Comparison of ENCODE assay signal across 25 cellular contexts in genomic region chr17:69810326-69811035, GRCh38.
DNase-seq lines count a peak whose midpoint lies in the region; TF ChIP-seq lines count a peak whose summit lies in the region.
"Had no signal": no experiment of that assay in that cellular context is flagged by ENCODE, and none has a peak within 500 bp of the region (broad histone marks: within the 10 kb centered on the region; RNA-seq: fewer than 3 reads in every experiment).

No MANE protein-coding gene starts in this region.

- H3K36me3 Mint-ChIP-seq in activated CD4-positive, alpha-beta memory T cell treated with anti-CD3 and anti-CD28 coated beads, Interleukin-2, amount 10 ng/mL, durations not matched to agents 7 days and 5 days (ENCODE audit: low read depth), result no peaks in the 10 kb centered on the region
- H3K36me3 Mint-ChIP-seq: activated naive CD4-positive, alpha-beta T cell treated with anti-CD3 and anti-CD28 coated beads, Interleukin-2, amount 50 U/mL, for 72 hours had no signal

- H3K4me1 ChIP-seq in ascending aorta, result no peaks in the 10 kb centered on the region
- no peaks in the 10 kb centered on the region for H3K4me1 ChIP-seq in vagina
- H3K4me1 ChIP-seq: prostate gland had no signal

- H3K9me3 Mint-ChIP-seq in activated CD4-positive, alpha-beta memory T cell treated with anti-CD3 and anti-CD28 coated beads, Interleukin-2, amount 10 ng/mL, durations not matched to agents 7 days and 5 days, result peaks cover under 1% of the 10 kb centered on the region
- H3K9me3 Mint-ChIP-seq: activated naive CD4-positive, alpha-beta T cell treated with anti-CD3 and anti-CD28 coated beads, Interleukin-2, amount 50 U/mL, for 72 hours; activated T-helper 17 cell treated with anti-CD3 and anti-CD28 coated beads, Interleukin-2, amount 50 U/mL, for 72 hours had no signal

- no peaks in the 10 kb centered on the region for H3K9me3 ChIP-seq in MG63
- H3K9me3 ChIP-seq in ascending aorta, result no peaks in the 10 kb centered on the region
- no peaks in the 10 kb centered on the region for H3K9me3 ChIP-seq in vagina
- H3K9me3 ChIP-seq: prostate gland had no signal

- no peak overlapping the region for H3K27ac ChIP-seq in ascending aorta
- H3K27ac ChIP-seq in vagina, result no peak overlapping the region
- H3K27ac ChIP-seq: prostate gland had no signal

- TF ChIP-seq POLR2A in vagina (IDR thresholded peaks at IDR 0.05), result no peak

- no peaks in the 10 kb centered on the region for H3K4me1 Mint-ChIP-seq in activated CD4-positive, alpha-beta memory T cell treated with anti-CD3 and anti-CD28 coated beads, Interleukin-2, amount 10 ng/mL, durations not matched to agents 7 days and 5 days
- H3K4me1 Mint-ChIP-seq: activated T-helper 17 cell treated with anti-CD3 and anti-CD28 coated beads, Interleukin-2, amount 50 U/mL, for 72 hours had no signal

- H3K27me3 ChIP-seq in MG63, result no peaks in the 10 kb centered on the region
- no peaks in the 10 kb centered on the region for H3K27me3 ChIP-seq in ascending aorta
- H3K27me3 ChIP-seq in vagina, result no peaks in the 10 kb centered on the region

- no peak overlapping the region for H3K27ac Mint-ChIP-seq in activated CD4-positive, alpha-beta memory T cell treated with anti-CD3 and anti-CD28 coated beads, Interleukin-2, amount 10 ng/mL, durations not matched to agents 7 days and 5 days
- H3K27ac Mint-ChIP-seq: activated naive CD4-positive, alpha-beta T cell treated with anti-CD3 and anti-CD28 coated beads, Interleukin-2, amount 50 U/mL, for 72 hours; activated T-helper 17 cell treated with anti-CD3 and anti-CD28 coated beads, Interleukin-2, amount 50 U/mL, for 72 hours had no signal

- H3K4me3 Mint-ChIP-seq in activated CD4-positive, alpha-beta memory T cell treated with anti-CD3 and anti-CD28 coated beads, Interleukin-2, amount 10 ng/mL, durations not matched to agents 7 days and 5 days, result no peak overlapping the region
- H3K4me3 Mint-ChIP-seq: activated T-helper 17 cell treated with anti-CD3 and anti-CD28 coated beads, Interleukin-2, amount 50 U/mL, for 72 hours had no signal

- intact Hi-C loops in ascending aorta (cut with DNase I), result no loop called here
- intact Hi-C loops in vagina (cut with DNase I), result no loop called here

- H3K27me3 Mint-ChIP-seq in activated CD4-positive, alpha-beta memory T cell treated with anti-CD3 and anti-CD28 coated beads, Interleukin-2, amount 10 ng/mL, durations not matched to agents 7 days and 5 days, result no peaks in the 10 kb centered on the region
- H3K27me3 Mint-ChIP-seq: activated T-helper 17 cell treated with anti-CD3 and anti-CD28 coated beads, Interleukin-2, amount 50 U/mL, for 72 hours had no signal

- POLR2A ChIA-PET in activated CD4-positive, alpha-beta memory T cell treated with anti-CD3 and anti-CD28 coated beads, Interleukin-2, amount 10 ng/mL, durations not matched to agents 7 days and 5 days (lab: Charles Lee), result no interaction called here

- CTCF ChIA-PET in activated CD4-positive, alpha-beta memory T cell treated with anti-CD3 and anti-CD28 coated beads, Interleukin-2, amount 10 ng/mL, durations not matched to agents 7 days and 5 days (lab: Charles Lee), result no interaction called here

- TF ChIP-seq CTCF in ascending aorta (IDR thresholded peaks at IDR 0.05), result no peak
- TF ChIP-seq CTCF in vagina (IDR thresholded peaks at IDR 0.05), result no peak

- H3K4me3 ChIP-seq in MG63, result no peak overlapping the region
- no peak overlapping the region for H3K4me3 ChIP-seq in ascending aorta
- H3K4me3 ChIP-seq in vagina, result no peak overlapping the region
- H3K4me3 ChIP-seq: K562, prostate gland had no signal

- DNase-seq in NCI-H446 treated with DMSO at 0.1 percent for 48 hours (lab: John Stamatoyannopoulos, UW) (peak; percentile 17), NCI-H446 (lab: John Stamatoyannopoulos, UW) (no peak), MG63 (peak; percentile 11), cerebellar cortex (ENCODE audit: low spot score) (peak; percentile 57), ascending aorta (ENCODE audit: low spot score in 2 of 2) (no peak), vagina (ENCODE audit: extremely low spot score in 2 of 2) (no peak)
- DNase-seq in activated CD4-positive, alpha-beta memory T cell treated with anti-CD3 and anti-CD28 coated beads, Interleukin-2, amount 10 ng/mL, durations not matched to agents 7 days and 5 days, result no peak
- no peak for DNase-seq in activated CD4-positive, alpha-beta T cell treated with anti-CD3 and anti-CD28 coated beads, Interleukin-2, amount 50 U/mL, for 4 hours
- DNase-seq: activated CD4-positive, alpha-beta T cell treated with anti-CD3 and anti-CD28 coated beads, Interleukin-2, amount 50 U/mL, for 48 hours; activated CD4-positive, CD25-positive, alpha-beta regulatory T cell; activated CD8-positive, alpha-beta memory T cell treated with anti-CD3 and anti-CD28 coated beads, Interleukin-2, amount 50 U/mL, for 48 hours; aorta; C1 segment of cervical spinal cord; cerebellar nuclear complex; head of caudate nucleus; mesendoderm; NCI-H1694; OCI-M1; SIG-M5; SW 1271; trophoblast cell had no signal

- no peaks in the 10 kb centered on the region for H3K36me3 ChIP-seq in MG63
- no peaks in the 10 kb centered on the region for H3K36me3 ChIP-seq in ascending aorta
- H3K36me3 ChIP-seq in vagina, result no peaks in the 10 kb centered on the region
- H3K36me3 ChIP-seq: prostate gland had no signal

Comparison
In these comparisons a context has a peak if more than half of its experiments do, and no peak if none do; other contexts are left out.
1. DNase-seq: peak in NCI-H446 treated with DMSO at 0.1 percent for 48 hours (single experiment), MG63 (single experiment) and cerebellar cortex (single experiment); none in NCI-H446 (0 of 2), activated CD4-positive, alpha-beta memory T cell treated with anti-CD3 and anti-CD28 coated beads, Interleukin-2, amount 10 ng/mL, durations not matched to agents 7 days and 5 days (single experiment), ascending aorta (0 of 2), vagina (0 of 2) and activated CD4-positive, alpha-beta T cell treated with anti-CD3 and anti-CD28 coated beads, Interleukin-2, amount 50 U/mL, for 4 hours (0 of 2).